In the genomic region with DNA sequence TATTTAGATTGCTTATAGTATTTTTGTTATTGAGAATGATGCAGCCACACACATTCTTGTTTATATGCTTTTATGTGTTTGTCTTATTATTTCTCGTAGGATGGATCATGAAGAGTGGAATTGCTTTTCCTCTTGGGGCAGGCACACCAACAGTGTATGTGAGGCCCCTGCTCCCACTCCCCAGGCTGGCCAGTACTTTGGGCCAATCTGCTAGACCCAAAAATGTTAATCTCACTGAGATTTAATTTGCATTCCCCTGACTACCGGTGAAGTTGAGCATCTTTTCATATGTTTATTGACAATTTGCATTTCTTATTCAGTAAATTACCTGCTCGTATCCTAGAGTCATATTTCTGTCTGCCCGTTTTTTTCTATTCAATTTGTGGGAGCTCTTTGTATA, we compare ENCODE assay signal across 41 cellular contexts. TPM values are rescaled to one million over a fixed set of nuclear protein-coding genes. Genes with fewer than 3 reads are reported as not detected.
"Had no signal": no experiment of that assay in that cellular context is flagged by ENCODE, and none has a peak within 500 bp of the region (broad histone marks: within the 10 kb centered on the region; RNA-seq: fewer than 3 reads in every experiment).

No MANE protein-coding gene starts in this region.

- H3K36me3 ChIP-seq: adrenal gland, brain microvascular endothelial cell, breast epithelium had no signal

- H3K4me3 Mint-ChIP-seq: activated CD4-positive, alpha-beta memory T cell treated with anti-CD3 and anti-CD28 coated beads for 36 hours; activated CD4-positive, alpha-beta T cell treated with anti-CD3 and anti-CD28 coated beads for 36 hours; activated CD4-positive, alpha-beta T cell treated with anti-CD3 and anti-CD28 coated beads, Interleukin-2, amount 10 ng/mL, durations not matched to agents 24 days and 14 days; activated CD8-positive, alpha-beta T cell treated with anti-CD3 and anti-CD28 coated beads for 36 hours; activated naive CD4-positive, alpha-beta T cell treated with anti-CD3 and anti-CD28 coated beads for 36 hours; activated naive CD8-positive, alpha-beta T cell treated with anti-CD3 and anti-CD28 coated beads for 36 hours; activated T-cell treated with anti-CD3 and anti-CD28 coated beads, Interleukin-2, amount 50 U/mL, for 4 hours; activated T-cell treated with anti-CD3 and anti-CD28 coated beads, Interleukin-2, amount 50 U/mL, for 72 hours; activated T-helper 1 cell treated with anti-CD3 and anti-CD28 coated beads, Interleukin-12 subunit alpha, Interleukin-12 subunit beta, Interleukin-2, Interleukin-4 antibody, amounts not matched to agents 30 ng/mL and 10 ng/mL and 1 ng/mL, durations not matched to agents 14 hours and 24 hours and 36 hours; activated T-helper 17 cell treated with anti-CD3 and anti-CD28 coated beads, Interleukin-2, amount 50 U/mL, for 72 hours; central memory CD8-positive, alpha-beta T cell; T-helper 1 cell treated with Interleukin-12 subunit alpha and Interleukin-12 subunit beta and Interleukin-4 antibody, amounts not matched to agents 30 μg/mL and 1 μg/mL, for 36 hours; T-helper 2 cell treated with Interferon-gamma antibody and Interleukin-4, amounts not matched to agents 5 μg/mL and 100 μg/mL, for 36 hours had no signal

- H3K36me3 Mint-ChIP-seq: activated CD4-positive, alpha-beta memory T cell treated with anti-CD3 and anti-CD28 coated beads for 36 hours; activated naive CD4-positive, alpha-beta T cell treated with anti-CD3 and anti-CD28 coated beads, Interleukin-2, amount 50 U/mL, for 72 hours; activated naive CD8-positive, alpha-beta T cell treated with anti-CD3 and anti-CD28 coated beads for 36 hours had no signal

- H3K4me1 Mint-ChIP-seq: activated CD4-positive, alpha-beta T cell treated with anti-CD3 and anti-CD28 coated beads, Interleukin-2, amount 10 ng/mL, durations not matched to agents 24 days and 14 days; activated T-helper 17 cell treated with anti-CD3 and anti-CD28 coated beads, Interleukin-2, amount 50 U/mL, for 72 hours; central memory CD8-positive, alpha-beta T cell had no signal

- H3K9me3 Mint-ChIP-seq: activated CD4-positive, alpha-beta memory T cell treated with anti-CD3 and anti-CD28 coated beads for 36 hours; activated CD4-positive, alpha-beta T cell treated with anti-CD3 and anti-CD28 coated beads, Interleukin-2, amount 10 ng/mL, durations not matched to agents 24 days and 14 days; activated CD8-positive, alpha-beta T cell treated with anti-CD3 and anti-CD28 coated beads for 36 hours; activated naive CD4-positive, alpha-beta T cell treated with anti-CD3 and anti-CD28 coated beads for 36 hours; activated naive CD4-positive, alpha-beta T cell treated with anti-CD3 and anti-CD28 coated beads, Interleukin-2, amount 50 U/mL, for 72 hours; activated naive CD8-positive, alpha-beta T cell treated with anti-CD3 and anti-CD28 coated beads for 36 hours; activated T-cell treated with anti-CD3 and anti-CD28 coated beads, Interleukin-2, amount 50 U/mL, for 4 hours; activated T-cell treated with anti-CD3 and anti-CD28 coated beads, Interleukin-2, amount 50 U/mL, for 72 hours; activated T-helper 1 cell treated with anti-CD3 and anti-CD28 coated beads, Interleukin-12 subunit alpha, Interleukin-12 subunit beta, Interleukin-2, Interleukin-4 antibody, amounts not matched to agents 30 ng/mL and 10 ng/mL and 1 ng/mL, durations not matched to agents 14 hours and 24 hours and 36 hours; activated T-helper 17 cell treated with anti-CD3 and anti-CD28 coated beads, Interleukin-2, amount 50 U/mL, for 72 hours; central memory CD8-positive, alpha-beta T cell; T-helper 1 cell treated with Interleukin-12 subunit alpha and Interleukin-12 subunit beta and Interleukin-4 antibody, amounts not matched to agents 30 μg/mL and 1 μg/mL, for 36 hours; T-helper 2 cell treated with Interferon-gamma antibody and Interleukin-4, amounts not matched to agents 5 μg/mL and 100 μg/mL, for 36 hours had no signal

- H3K27ac Mint-ChIP-seq: activated CD4-positive, alpha-beta memory T cell treated with anti-CD3 and anti-CD28 coated beads for 36 hours; activated CD4-positive, alpha-beta T cell treated with anti-CD3 and anti-CD28 coated beads for 36 hours; activated CD4-positive, alpha-beta T cell treated with anti-CD3 and anti-CD28 coated beads, Interleukin-2, amount 10 ng/mL, durations not matched to agents 24 days and 14 days; activated CD8-positive, alpha-beta T cell treated with anti-CD3 and anti-CD28 coated beads for 36 hours; activated naive CD4-positive, alpha-beta T cell treated with anti-CD3 and anti-CD28 coated beads for 36 hours; activated naive CD4-positive, alpha-beta T cell treated with anti-CD3 and anti-CD28 coated beads, Interleukin-2, amount 50 U/mL, for 72 hours; activated naive CD8-positive, alpha-beta T cell treated with anti-CD3 and anti-CD28 coated beads for 36 hours; activated T-cell treated with anti-CD3 and anti-CD28 coated beads, Interleukin-2, amount 50 U/mL, for 72 hours; activated T-helper 1 cell treated with anti-CD3 and anti-CD28 coated beads, Interleukin-12 subunit alpha, Interleukin-12 subunit beta, Interleukin-2, Interleukin-4 antibody, amounts not matched to agents 30 ng/mL and 10 ng/mL and 1 ng/mL, durations not matched to agents 14 hours and 24 hours and 36 hours; activated T-helper 17 cell treated with anti-CD3 and anti-CD28 coated beads, Interleukin-2, amount 50 U/mL, for 72 hours; T-helper 1 cell treated with Interleukin-12 subunit alpha and Interleukin-12 subunit beta and Interleukin-4 antibody, amounts not matched to agents 30 μg/mL and 1 μg/mL, for 36 hours; T-helper 2 cell treated with Interferon-gamma antibody and Interleukin-4, amounts not matched to agents 5 μg/mL and 100 μg/mL, for 36 hours had no signal

- DNase-seq: activated CD4-positive, alpha-beta memory T cell treated with anti-CD3 and anti-CD28 coated beads for 36 hours; activated CD4-positive, alpha-beta T cell treated with anti-CD3 and anti-CD28 coated beads for 1 hour; activated CD4-positive, alpha-beta T cell treated with anti-CD3 and anti-CD28 coated beads for 36 hours; activated CD4-positive, alpha-beta T cell treated with anti-CD3 and anti-CD28 coated beads, Interleukin-2, amount 10 ng/mL, durations not matched to agents 24 days and 14 days; activated CD4-positive, alpha-beta T cell treated with anti-CD3 and anti-CD28 coated beads, Interleukin-2, amount 50 U/mL, for 1 hour; activated CD4-positive, alpha-beta T cell treated with anti-CD3 and anti-CD28 coated beads, Interleukin-2, amount 50 U/mL, for 4 hours; activated CD4-positive, CD25-positive, alpha-beta regulatory T cell; activated CD8-positive, alpha-beta memory T cell treated with anti-CD3 and anti-CD28 coated beads, Interleukin-2, amount 50 U/mL, for 4 hours; activated CD8-positive, alpha-beta T cell treated with anti-CD3 and anti-CD28 coated beads for 36 hours; activated effector memory CD4-positive, alpha-beta T cell treated with anti-CD3 and anti-CD28 coated beads, Interleukin-2, amount 50 U/mL, for 16 hours; activated gamma-delta T cell treated with Interleukin-2 at 50 U/mL for 16 hours; activated naive CD4-positive, alpha-beta T cell; activated naive CD4-positive, alpha-beta T cell treated with anti-CD3 and anti-CD28 coated beads for 36 hours; activated naive CD4-positive, alpha-beta T cell treated with anti-CD3 and anti-CD28 coated beads, Interleukin-2, amount 50 U/mL, for 16 hours; activated naive CD8-positive, alpha-beta T cell treated with anti-CD3 and anti-CD28 coated beads for 36 hours; activated T-cell treated with anti-CD3 and anti-CD28 coated beads for 4 hours; activated T-cell treated with anti-CD3 and anti-CD28 coated beads, Interleukin-2, amount 50 U/mL, for 1 hour; activated T-cell treated with anti-CD3 and anti-CD28 coated beads, Interleukin-2, amount 50 U/mL, for 4 hours; activated T-cell treated with anti-CD3 and anti-CD28 coated beads, Interleukin-2, amount 50 U/mL, for 72 hours; adrenal gland; amniotic stem cell; aorta; body of pancreas; brain microvascular endothelial cell; caudate nucleus; cerebellar nuclear complex; T-helper 1 cell; T-helper 2 cell; T-helper 9 cell had no signal

- FAIRE-seq: astrocyte, TTC549 had no signal

- H3K4me3 ChIP-seq: adrenal gland, body of pancreas, breast epithelium had no signal

- H3K27ac ChIP-seq: adrenal gland, body of pancreas, brain microvascular endothelial cell, breast epithelium, VCaP had no signal

- H3K9me3 ChIP-seq: adrenal gland, body of pancreas, breast epithelium had no signal

- ATAC-seq: activated CD4-positive, alpha-beta T cell treated with anti-CD3 and anti-CD28 coated beads for 36 hours; activated CD4-positive, CD25-positive, alpha-beta regulatory T cell treated with anti-CD3 and anti-CD28 coated beads, Interleukin-2, amount 50 U/mL, for 24 hours; activated CD8-positive, alpha-beta T cell treated with anti-CD3 and anti-CD28 coated beads for 36 hours; activated naive CD4-positive, alpha-beta T cell treated with anti-CD3 and anti-CD28 coated beads, Interleukin-2, amount 50 U/mL, for 72 hours; activated T-cell treated with anti-CD3 and anti-CD28 coated beads, Interleukin-2, amount 50 U/mL, for 4 hours; activated T-cell treated with anti-CD3 and anti-CD28 coated beads, Interleukin-2, amount 50 U/mL, for 72 hours; activated T-helper 17 cell treated with anti-CD3 and anti-CD28 coated beads, Interleukin-2, amount 50 U/mL, for 72 hours; body of pancreas had no signal

RNA-seq across cellular contexts. Expression of a gene that starts 4.7 kb away (rescaled TPM):
- total RNA-seq: activated CD4-positive, alpha-beta T cell treated with anti-CD3 and anti-CD28 coated beads, Interleukin-2, amount 10 ng/mL, durations not matched to agents 24 days and 14 days; activated CD8-positive, alpha-beta memory T cell treated with anti-CD3 and anti-CD28 coated beads for 36 hours; activated naive CD4-positive, alpha-beta T cell treated with anti-CD3 and anti-CD28 coated beads, Interleukin-2, amount 50 U/mL, for 72 hours; activated T-helper 1 cell treated with anti-CD3 and anti-CD28 coated beads, Interleukin-12 subunit alpha, Interleukin-12 subunit beta, Interleukin-2, Interleukin-4 antibody, amounts not matched to agents 30 ng/mL and 10 ng/mL and 1 ng/mL, durations not matched to agents 14 hours and 24 hours and 36 hours; activated T-helper 17 cell treated with anti-CD3 and anti-CD28 coated beads, Interleukin-2, amount 50 U/mL, for 72 hours; body of pancreas had no signal
